10 cellular contexts compared by ENCODE assay signal in genomic region chr20:953742-954141, GRCh38. TPM values are rescaled to one million over a fixed set of nuclear protein-coding genes. Genes with fewer than 3 reads are reported as not detected.
DNase-seq lines count a peak whose midpoint lies in the region; ATAC-seq and TF ChIP-seq lines count a peak whose summit lies in the region.
"Had no signal": no experiment of that assay in that cellular context is flagged by ENCODE, and none has a peak within 500 bp of the region (broad histone marks: within the 10 kb centered on the region; RNA-seq: fewer than 3 reads in every experiment).

No MANE protein-coding gene starts in this region.

- H3K4me3 ChIP-seq in LNCaP clone FGC (ENCODE audit: low read depth, low read length), result no peak overlapping the region
- no peak overlapping the region for H3K4me3 ChIP-seq in breast epithelium
- H3K4me3 ChIP-seq in trophoblast cell (ENCODE audit: low read depth, low read length), result no peak overlapping the region

- H3K36me3 ChIP-seq in breast epithelium (no peaks in the 10 kb centered on the region), trophoblast cell (ENCODE audit: control insufficient read depth in 1 of 2, insufficient read depth in 2 of 2, low read length in 2 of 2) (no peaks in the 10 kb centered on the region)

- H2AFZ ChIP-seq in trophoblast cell (ENCODE audit: insufficient read depth, low read length, poor library complexity), result no peak overlapping the region

- no peak overlapping the region for H3K9ac ChIP-seq in trophoblast cell (ENCODE audit: low read length)

- H3K79me2 ChIP-seq in trophoblast cell (ENCODE audit: control insufficient read depth, insufficient read depth, low read length, poor library complexity), result no peaks in the 10 kb centered on the region

- no peaks in the 10 kb centered on the region for H3K36me3 Mint-ChIP-seq in stimulated activated effector memory CD8-positive, alpha-beta T cell treated with anti-CD3 and anti-CD28 coated beads, Interleukin-12 subunit alpha, Interleukin-12 subunit beta, amount 100 ng/mL, for 72 hours

- no peak overlapping the region for H3K18ac ChIP-seq in trophoblast cell (ENCODE audit: low read length)

- no peaks in the 10 kb centered on the region for H3K9me3 ChIP-seq in breast epithelium
- H3K9me3 ChIP-seq in trophoblast cell (ENCODE audit: insufficient read depth, low read depth, low read length), result no peaks in the 10 kb centered on the region

- H3K14ac ChIP-seq in trophoblast cell (ENCODE audit: low read length), result no peak overlapping the region

- ATAC-seq in stimulated activated effector memory CD8-positive, alpha-beta T cell treated with anti-CD3 and anti-CD28 coated beads, Interleukin-12 subunit alpha, Interleukin-12 subunit beta, amount 100 ng/mL, for 72 hours, result no peak
- no peak for ATAC-seq in left ventricle myocardium superior

- no peak overlapping the region for H2AK5ac ChIP-seq in trophoblast cell (ENCODE audit: low read length)

- no CpG with 5 or more reads among the region's 11 CpGs for WGBS in trophoblast cell (ENCODE audit: extremely low coverage, insufficient coverage, insufficient read length)

- intact Hi-C loops in breast epithelium (cut with DNase I; ENCODE audit: low total_unique reads), result no loop called here
- intact Hi-C loops in left ventricle myocardium superior (cut with micrococcal nuclease), result no loop called here

- H3K4me1 ChIP-seq in breast epithelium (no peaks in the 10 kb centered on the region), trophoblast cell (ENCODE audit: control insufficient read depth in 1 of 2, insufficient read depth in 2 of 2, low read length in 2 of 2) (peaks cover 0 to 2% of the 10 kb centered on the region in 2 experiments)

- no peak overlapping the region for H3K27ac Mint-ChIP-seq in stimulated activated effector memory CD8-positive, alpha-beta T cell treated with anti-CD3 and anti-CD28 coated beads, Interleukin-12 subunit alpha, Interleukin-12 subunit beta, amount 100 ng/mL, for 72 hours
- H3K27ac Mint-ChIP-seq: T-helper 2 cell treated with Interferon-gamma antibody and Interleukin-4, amounts not matched to agents 5 μg/mL and 100 μg/mL, for 36 hours had no signal

- H3K9me3 Mint-ChIP-seq in stimulated activated effector memory CD8-positive, alpha-beta T cell treated with anti-CD3 and anti-CD28 coated beads, Interleukin-12 subunit alpha, Interleukin-12 subunit beta, amount 100 ng/mL, for 72 hours, result no peaks in the 10 kb centered on the region
- H3K9me3 Mint-ChIP-seq: T-helper 2 cell treated with Interferon-gamma antibody and Interleukin-4, amounts not matched to agents 5 μg/mL and 100 μg/mL, for 36 hours had no signal

- no peak overlapping the region for H4K12ac ChIP-seq in trophoblast cell (ENCODE audit: low read depth, low read length)

- H3K27ac ChIP-seq in breast epithelium (no peak overlapping the region), trophoblast cell (ENCODE audit: low read depth, low read length) (no peak overlapping the region)

- DNase-seq in Daoy (ENCODE audit: low read depth), result peak; percentile 27
- DNase-seq in LNCaP clone FGC (ENCODE audit: low read depth), result no peak
- no peak for DNase-seq in breast epithelium (ENCODE audit: low spot score in 2 of 2)
- DNase-seq in trophoblast cell, result peak; percentile 30 to 66
- no peak for DNase-seq in stimulated activated effector memory CD8-positive, alpha-beta T cell treated with anti-CD3 and anti-CD28 coated beads, Interleukin-12 subunit alpha, Interleukin-12 subunit beta, amount 100 ng/mL, for 72 hours (ENCODE audit: low spot score in 2 of 2)
- DNase-seq in left ventricle myocardium superior, result no peak
- no peak for DNase-seq in NCI-H1092 treated with DMSO at 0.1 percent for 48 hours (lab: John Stamatoyannopoulos, UW)
- DNase-seq: effector memory CD4-positive, alpha-beta T cell; NCI-H1694 treated with DMSO at 0.1 percent for 48 hours had no signal

- H4K91ac ChIP-seq in trophoblast cell (ENCODE audit: low read depth, low read length), result no peak overlapping the region

- no peak overlapping the region for H2BK5ac ChIP-seq in trophoblast cell (ENCODE audit: low read depth, low read length, poor library complexity)

- H3K4me3 Mint-ChIP-seq in stimulated activated effector memory CD8-positive, alpha-beta T cell treated with anti-CD3 and anti-CD28 coated beads, Interleukin-12 subunit alpha, Interleukin-12 subunit beta, amount 100 ng/mL, for 72 hours, result no peak overlapping the region
- H3K4me3 Mint-ChIP-seq: T-helper 2 cell treated with Interferon-gamma antibody and Interleukin-4, amounts not matched to agents 5 μg/mL and 100 μg/mL, for 36 hours had no signal

- H3K27me3 ChIP-seq in breast epithelium (peaks cover 0 to 15% of the 10 kb centered on the region in 2 donors), trophoblast cell (ENCODE audit: insufficient read depth, low read length) (no peaks in the 10 kb centered on the region)

- H4K8ac ChIP-seq in trophoblast cell (ENCODE audit: low read depth, low read length), result no peak overlapping the region

- TF ChIP-seq POLR2A in breast epithelium (IDR thresholded peaks at IDR 0.05), result no peak

- no peak overlapping the region for H3K4me2 ChIP-seq in trophoblast cell (ENCODE audit: low read length)

- no peak overlapping the region for H3K4ac ChIP-seq in trophoblast cell (ENCODE audit: low read depth, low read length)

- H3K4me1 Mint-ChIP-seq in stimulated activated effector memory CD8-positive, alpha-beta T cell treated with anti-CD3 and anti-CD28 coated beads, Interleukin-12 subunit alpha, Interleukin-12 subunit beta, amount 100 ng/mL, for 72 hours, result peaks cover 6% of the 10 kb centered on the region

- H3K79me1 ChIP-seq in trophoblast cell (ENCODE audit: low read length), result no peaks in the 10 kb centered on the region

- peak; percentile 48 for TF ChIP-seq CTCF in LNCaP clone FGC (IDR thresholded peaks at IDR 0.05; ENCODE audit: control insufficient read depth, extremely low read depth, insufficient read depth)
- peak in 2 of 3 donors; percentile 18 to 23 for TF ChIP-seq CTCF in breast epithelium (IDR thresholded peaks at IDR 0.05)

- no peak overlapping the region for H3K23ac ChIP-seq in trophoblast cell (ENCODE audit: low read length)

- no peak overlapping the region for H2BK120ac ChIP-seq in trophoblast cell (ENCODE audit: insufficient read depth, low read length, poor library complexity)

- no peak overlapping the region for H2BK12ac ChIP-seq in trophoblast cell (ENCODE audit: low read length)

RNA-seq across cellular contexts. Expression of gene ANGPT4, which starts 37.6 kb away (rescaled TPM):
- total RNA-seq in Daoy (2014; rRNA removed; shearing (Covaris generic)), result under 0.01 and 0.03 TPM in 2 replicates
- total RNA-seq in breast epithelium (10 to 100 TPM in 1 of 3 donors, 1 to 10 TPM in 1, under 1 TPM in 1; 0.66 to 18.4 (median 1.0) TPM), left ventricle myocardium superior (0.05 TPM)
- polyA plus RNA-seq in trophoblast cell (2013), result 38.6 and 42.6 TPM in 2 replicates

RNA-seq across cellular contexts. Expression of gene RSPO4, which starts 48.4 kb away (rescaled TPM):
- 2.1 TPM in 1 of 2 replicates, not detected in the other for total RNA-seq in Daoy (2014; rRNA removed; shearing (Covaris generic))
- total RNA-seq in breast epithelium (not detected), left ventricle myocardium superior (0.42 TPM)
- polyA plus RNA-seq in trophoblast cell (2013), result 0.28 and 0.37 TPM in 2 replicates

Comparison
In these comparisons a context has a peak if more than half of its experiments do, and no peak if none do; other contexts are left out.
1. DNase-seq: peak in Daoy (single experiment) and trophoblast cell (2 of 2); none in LNCaP clone FGC (single experiment), breast epithelium (0 of 2), stimulated activated effector memory CD8-positive, alpha-beta T cell treated with anti-CD3 and anti-CD28 coated beads, Interleukin-12 subunit alpha, Interleukin-12 subunit beta, amount 100 ng/mL, for 72 hours (0 of 2), left ventricle myocardium superior (single experiment) and NCI-H1092 treated with DMSO at 0.1 percent for 48 hours (single experiment).